8 cellular contexts compared by ENCODE assay signal in the genomic region with DNA sequence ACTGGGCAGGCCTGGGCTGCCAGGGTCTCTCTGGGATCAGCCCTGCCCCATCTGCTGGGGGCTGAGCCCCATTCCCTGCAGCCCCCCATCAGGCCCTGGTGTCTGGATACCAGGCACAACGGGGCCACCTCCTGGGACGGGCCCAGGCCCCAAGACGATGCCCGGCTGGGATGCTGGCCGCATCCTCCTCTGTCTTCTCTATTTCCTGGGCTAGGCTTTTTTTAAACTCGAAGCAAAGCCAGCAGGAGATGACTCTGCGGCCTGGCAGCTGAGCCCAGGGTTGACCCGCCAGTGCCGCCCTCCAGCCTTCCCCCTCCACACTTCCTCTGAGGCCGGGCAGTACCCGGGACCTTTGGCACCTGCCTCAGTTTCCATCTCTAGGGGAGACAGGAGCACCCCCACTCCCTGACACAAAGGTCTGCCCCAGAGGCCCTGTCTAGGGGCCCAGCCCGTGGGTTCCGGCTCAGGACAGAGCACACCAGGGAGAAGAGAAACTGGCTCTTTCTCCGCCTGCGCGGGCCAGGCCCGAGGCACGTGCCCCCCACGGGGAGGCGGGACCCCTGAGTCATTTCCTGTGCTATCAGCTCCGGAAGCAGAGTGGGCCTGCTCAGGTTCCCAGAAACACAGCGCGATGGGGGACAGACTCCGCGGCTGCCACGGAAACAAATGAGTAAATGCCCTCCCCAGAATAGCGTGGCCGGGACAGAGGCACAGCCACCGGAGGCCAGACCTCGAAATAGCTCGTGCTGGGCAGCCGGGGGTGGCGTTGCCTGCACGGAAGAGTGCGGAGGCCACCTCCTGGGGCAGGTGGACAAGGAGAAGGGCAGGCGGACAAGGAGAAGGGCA.
DNase-seq lines count a peak whose midpoint lies in the region; ATAC-seq and TF ChIP-seq lines count a peak whose summit lies in the region.

No MANE protein-coding gene starts in this region.

- DNase-seq in T-helper 1 cell (peak; percentile 82 to 97 (median 86)), adrenal gland (peak; percentile 67 to 90 (median 75)), right lobe of liver (peak; percentile 74 to 86 (median 84)), NCI-H2029 treated with DMSO at 0.1 percent for 48 hours (lab: John Stamatoyannopoulos, UW) (no peak), RPMI8226 (no peak)
- peak; percentile 88 to 90 (median 88) for DNase-seq in stimulated activated CD4-positive, alpha-beta T cell treated with anti-CD3 and anti-CD28 coated beads, TNF-alpha, amount 100 ng/mL, for 1 hour (ENCODE audit: low read depth in 3 of 3, low spot score in 1 of 3)

- TF ChIP-seq POLR2A in adrenal gland (IDR thresholded peaks at IDR 0.05) (peak in 1 of 2 donors; percentile 16), right lobe of liver (IDR thresholded peaks at IDR 0.05) (peak; percentile 56)

- H3K4me1 ChIP-seq in adrenal gland (replicated peaks in 1 of 2): peaks cover 0 to 19% of the 10 kb centered on the region in 2 donors
- peaks cover 0 to 4% (median 0%) of the 10 kb centered on the region in 4 donors for H3K4me1 ChIP-seq in right lobe of liver

- TF ChIP-seq CTCF in adrenal gland (IDR thresholded peaks at IDR 0.05) (no peak), right lobe of liver (IDR thresholded peaks at IDR 0.05) (no peak)

- WGBS in adrenal gland, 4 donors: 48 to 84% (median 56%) methylated on average over 17 to 36 of the region's 36 CpGs
- 50% methylated on average over 4 of the region's 36 CpGs for WGBS in right lobe of liver (ENCODE audit: insufficient coverage, low coverage, low lambda C conversion rate, missing lambda C conversion rate)

- intact Hi-C loops in adrenal gland (cut with DNase I) (no loop called here), right lobe of liver (cut with DNase I) (no loop called here)

- H3K27ac ChIP-seq in adrenal gland (peak overlapping the region; percentile 46 to 95 (median 72)), right lobe of liver (peak overlapping the region; percentile 75 to 87 (median 77))

- H3K36me3 ChIP-seq in adrenal gland (replicated peaks in 1 of 2): no peaks in the 10 kb centered on the region
- H3K36me3 ChIP-seq in right lobe of liver: no peaks in the 10 kb centered on the region

- ATAC-seq in GM18907 (IDR thresholded peaks at IDR 0.05; ENCODE audit: unreplicated experiment): peak; percentile 71
- ATAC-seq in HG03097 (IDR thresholded peaks at IDR 0.05; ENCODE audit: low FRiP score, unreplicated experiment): peak; percentile 83
- peak; percentile 78 to 86 (median 82) for ATAC-seq in right lobe of liver

- no peak overlapping the region for H3K4me3 ChIP-seq in adrenal gland
- no peak overlapping the region for H3K4me3 ChIP-seq in right lobe of liver

- no peaks in the 10 kb centered on the region for H3K27me3 ChIP-seq in adrenal gland
- H3K27me3 ChIP-seq in right lobe of liver: no peaks in the 10 kb centered on the region

- no peaks in the 10 kb centered on the region for H3K9me3 ChIP-seq in adrenal gland (replicated peaks in 1 of 3)
- no peaks in the 10 kb centered on the region for H3K9me3 ChIP-seq in right lobe of liver

Comparison
In these comparisons a context has a peak if more than half of its experiments do, and no peak if none do; other contexts are left out.
1. DNase-seq: peak in T-helper 1 cell (5 of 5), adrenal gland (7 of 7), right lobe of liver (3 of 3) and stimulated activated CD4-positive, alpha-beta T cell treated with anti-CD3 and anti-CD28 coated beads, TNF-alpha, amount 100 ng/mL, for 1 hour (3 of 3); none in NCI-H2029 treated with DMSO at 0.1 percent for 48 hours (single experiment) and RPMI8226 (single experiment).
2. Peak in every context shown above with its lines, with median percentiles within 50 percentile points of each other: ATAC-seq.